Comparison of ENCODE assay signal across 8 cellular contexts in the genomic region with DNA sequence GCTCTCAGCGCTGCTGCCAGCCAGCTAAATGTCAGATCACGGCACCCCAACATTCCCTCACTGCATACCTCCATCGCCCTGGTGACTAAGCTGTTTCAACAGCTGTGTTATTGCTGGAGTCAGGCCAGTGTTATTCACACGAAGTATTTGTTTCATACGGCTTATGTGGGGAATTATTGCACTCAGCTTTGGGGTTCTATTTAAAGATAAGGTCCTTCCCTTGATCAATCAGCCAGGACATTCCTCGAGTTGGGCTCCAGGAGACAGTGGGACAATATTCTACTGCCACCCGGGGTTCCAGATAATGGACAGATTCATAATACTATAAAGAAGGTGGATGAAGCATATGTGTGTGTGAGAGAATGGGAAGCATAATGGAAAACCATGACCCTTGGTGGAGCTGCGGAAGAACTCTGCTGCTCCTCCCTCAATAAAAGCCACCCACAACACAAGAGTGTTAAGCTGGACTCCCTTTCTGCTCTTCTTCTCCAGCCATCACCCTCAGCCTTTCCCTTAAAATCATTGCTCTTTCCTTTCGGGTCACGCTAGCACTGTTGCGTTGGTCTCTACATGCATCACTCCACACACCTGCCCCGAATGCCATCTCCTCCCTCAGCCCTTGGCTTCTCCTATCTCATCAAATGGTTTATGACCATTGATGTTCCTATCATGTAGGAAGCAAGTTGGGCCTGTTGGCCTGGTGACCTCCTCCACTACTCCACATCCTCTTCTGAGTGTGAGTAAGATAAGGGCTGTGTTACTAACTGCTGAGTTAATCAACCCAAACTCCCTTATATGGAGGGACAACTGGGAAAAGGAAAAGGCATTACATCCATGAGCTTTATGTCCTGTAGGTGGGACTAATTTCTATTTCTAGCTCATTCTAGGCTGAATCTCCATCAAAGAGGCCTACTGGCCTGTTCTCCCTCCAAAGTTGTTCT. TPM values are rescaled to one million over a fixed set of nuclear protein-coding genes. Genes with fewer than 3 reads are reported as not detected.
DNase-seq lines count a peak whose midpoint lies in the region; ATAC-seq and TF ChIP-seq lines count a peak whose summit lies in the region.

No MANE protein-coding gene starts in this region.

- H3K36me3 ChIP-seq in mammary epithelial cell (ENCODE audit: insufficient read depth, low read length) (no peaks in the 10 kb centered on the region), right lobe of liver (no peaks in the 10 kb centered on the region)

- peak overlapping the region; percentile 85 for H3K4me2 ChIP-seq in mammary epithelial cell (ENCODE audit: insufficient read depth, low read depth, low read length)

- H3K27ac ChIP-seq in mammary epithelial cell (ENCODE audit: insufficient read depth, low read depth, low read length) (peak overlapping the region; percentile 34), right lobe of liver (peak overlapping the region in 1 of 3 donors; percentile 29)

- peaks cover 7% of the 10 kb centered on the region for H3K9me3 Mint-ChIP-seq in type B pancreatic cell

- H3K27me3 Mint-ChIP-seq in type B pancreatic cell: no peaks in the 10 kb centered on the region

- no peak overlapping the region for H2AFZ ChIP-seq in mammary epithelial cell (ENCODE audit: low read depth, low read length)

- H3K36me3 Mint-ChIP-seq in type B pancreatic cell: peaks cover 34% of the 10 kb centered on the region

- H3K4me3 ChIP-seq in mammary epithelial cell (replicated peaks in 1 of 3; ENCODE audit: insufficient read depth in 1 of 3, low read depth in 2 of 3, low read length in 3 of 3): peak overlapping the region in 1 of 3 experiments; percentile 31
- no peak overlapping the region for H3K4me3 ChIP-seq in right lobe of liver

- peak; percentile 21 to 73 (median 42) for ATAC-seq in right lobe of liver
- no peak for ATAC-seq in GM21423 (IDR thresholded peaks at IDR 0.05; ENCODE audit: unreplicated experiment)

- peaks cover 49% of the 10 kb centered on the region for H3K4me1 Mint-ChIP-seq in type B pancreatic cell (ENCODE audit: unreplicated experiment)

- H3K79me2 ChIP-seq in mammary epithelial cell (ENCODE audit: insufficient read depth, low read length): peaks cover 15% of the 10 kb centered on the region

- dilution Hi-C loops in mammary epithelial cell (cut with HindIII; ENCODE audit: low sequenced_read_pairs): no loop called here

- TF ChIP-seq CTCF in mammary epithelial cell (conservative IDR thresholded peaks at IDR 0.05 in 1 of 2, IDR thresholded peaks at IDR 0.05 in 1 of 2; ENCODE audit: extremely low read depth in 1 of 2, insufficient read depth in 1 of 2, low read depth in 1 of 2, low read length in 2 of 2) (no peak), right lobe of liver (IDR thresholded peaks at IDR 0.05) (no peak), type B pancreatic cell (conservative IDR thresholded peaks at IDR 0.05) (no peak)

- H3K9me3 ChIP-seq in mammary epithelial cell (replicated peaks; ENCODE audit: insufficient read depth, low read length): no peaks in the 10 kb centered on the region
- H3K9me3 ChIP-seq in right lobe of liver: no peaks in the 10 kb centered on the region

- BruUV-seq in mammary epithelial cell (replicated peaks; lab: Mats Ljungman, UMichigan): no TSS peak

- no peaks in the 10 kb centered on the region for H4K20me1 ChIP-seq in mammary epithelial cell (ENCODE audit: insufficient read depth, low read length)

- H3K9ac ChIP-seq in mammary epithelial cell (ENCODE audit: insufficient read depth, low read length): no peak overlapping the region

- CTCF ChIA-PET in mammary epithelial cell (lab: Charles Lee; ENCODE audit: low non-redundant PET): no interaction called here

- no peaks in the 10 kb centered on the region for H3K27me3 ChIP-seq in mammary epithelial cell (ENCODE audit: insufficient read depth, low read length)
- H3K27me3 ChIP-seq in right lobe of liver: no peaks in the 10 kb centered on the region

- peak overlapping the region; percentile 73 for H3K4me3 Mint-ChIP-seq in type B pancreatic cell

- in situ Hi-C loops in mammary epithelial cell (cut with MboI; ENCODE audit: low sequenced_read_pairs in 2 of 2): no loop called here

- peak overlapping the region; percentile 75 for H3K27ac Mint-ChIP-seq in type B pancreatic cell

- no peak for TF ChIP-seq POLR2A in right lobe of liver (IDR thresholded peaks at IDR 0.05)

- DNase-seq in NCI-H345 (lab: John Stamatoyannopoulos, UW) (peak; percentile 60), NCI-H345 treated with DMSO at 0.1 percent for 48 hours (lab: John Stamatoyannopoulos, UW; ENCODE audit: unreplicated experiment) (no peak), mammary epithelial cell (peak; percentile 93), right lobe of liver (no peak), type B pancreatic cell (ENCODE audit: extremely low spot score, unreplicated experiment) (no peak), NCI-H524 treated with DMSO at 0.1 percent for 48 hours (lab: John Stamatoyannopoulos, UW) (no peak), T-helper 1 cell (no peak)

- intact Hi-C loops in mammary epithelial cell (cut with micrococcal nuclease) (loop anchor here (1.0 to 10.0 kb wide), 3 partner anchors 22 to 1910 kb away; partner anchors contain the start of gene WLS), right lobe of liver (cut with DNase I) (no loop called here)

- 44% methylated on average over 12 of the region's 12 CpGs for WGBS in mammary epithelial cell (ENCODE audit: low coverage, missing lambda C conversion rate)
- WGBS in right lobe of liver (ENCODE audit: insufficient coverage, low coverage, low lambda C conversion rate, missing lambda C conversion rate): 65% methylated on average over 9 of the region's 12 CpGs

- H3K4me1 ChIP-seq in mammary epithelial cell (ENCODE audit: insufficient read depth, low read length) (peaks cover 51% of the 10 kb centered on the region), right lobe of liver (peaks cover 0 to 17% (median 7%) of the 10 kb centered on the region in 4 donors)

RNA-seq across cellular contexts. Expression of gene WLS, which starts 57.9 kb away (rescaled TPM):
- total RNA-seq in mammary epithelial cell (100 to 1,000 TPM in 1 of 2 donors, 10 to 100 TPM in 1; 93.9 to 113 TPM), right lobe of liver (10 to 100 TPM in 5 of 6 experiments, 1 to 10 TPM in 1; 9.3 to 36.0 (median 25.8) TPM), type B pancreatic cell (ENCODE audit: low replicate concordance) (89.1 and 306 TPM in 2 replicates)
- polyA plus RNA-seq in mammary epithelial cell: 64.1 TPM
- polyA minus RNA-seq in mammary epithelial cell: 179 TPM

Comparison
In these comparisons a context has a peak if more than half of its experiments do, and no peak if none do; other contexts are left out.
1. DNase-seq: peak in NCI-H345 (single experiment) and mammary epithelial cell (single experiment); none in NCI-H345 treated with DMSO at 0.1 percent for 48 hours (single experiment), right lobe of liver (0 of 3), type B pancreatic cell (single experiment), NCI-H524 treated with DMSO at 0.1 percent for 48 hours (single experiment) and T-helper 1 cell (0 of 5).